ENCODE assay signal across 1 cellular context in the genomic region with DNA sequence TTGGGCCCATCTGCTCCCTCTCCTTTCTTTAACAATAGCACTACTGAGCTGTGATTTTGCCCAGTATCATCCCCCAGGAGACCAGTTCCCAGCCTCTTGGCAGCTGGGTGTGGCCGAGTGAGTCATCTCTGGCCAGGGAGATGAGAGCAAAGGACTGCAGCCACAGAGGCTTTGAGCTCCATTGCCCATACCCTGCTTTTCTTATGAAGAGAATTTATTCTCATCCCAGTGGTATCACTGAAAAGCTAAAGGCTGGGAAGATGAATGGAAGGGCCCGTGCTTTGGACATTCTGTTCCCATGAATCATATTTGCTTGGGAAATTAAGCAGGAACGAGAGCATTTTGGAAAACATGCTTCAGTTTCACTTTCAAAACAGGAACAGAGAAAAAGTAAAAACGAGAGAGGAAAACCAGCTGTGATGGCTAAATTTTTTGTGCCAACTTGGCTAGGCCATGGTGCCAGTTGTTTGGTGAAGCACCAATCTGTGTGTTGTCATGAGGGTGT.
TF ChIP-seq lines count a peak whose summit lies in the region.

No MANE protein-coding gene starts in this region.

TF ChIP-seq in GM23338, 12 proteins besides CTCF, POLR2A, EP300 and RAD21 (continued from another document):
- TF ChIP-seq, protein P1, sequence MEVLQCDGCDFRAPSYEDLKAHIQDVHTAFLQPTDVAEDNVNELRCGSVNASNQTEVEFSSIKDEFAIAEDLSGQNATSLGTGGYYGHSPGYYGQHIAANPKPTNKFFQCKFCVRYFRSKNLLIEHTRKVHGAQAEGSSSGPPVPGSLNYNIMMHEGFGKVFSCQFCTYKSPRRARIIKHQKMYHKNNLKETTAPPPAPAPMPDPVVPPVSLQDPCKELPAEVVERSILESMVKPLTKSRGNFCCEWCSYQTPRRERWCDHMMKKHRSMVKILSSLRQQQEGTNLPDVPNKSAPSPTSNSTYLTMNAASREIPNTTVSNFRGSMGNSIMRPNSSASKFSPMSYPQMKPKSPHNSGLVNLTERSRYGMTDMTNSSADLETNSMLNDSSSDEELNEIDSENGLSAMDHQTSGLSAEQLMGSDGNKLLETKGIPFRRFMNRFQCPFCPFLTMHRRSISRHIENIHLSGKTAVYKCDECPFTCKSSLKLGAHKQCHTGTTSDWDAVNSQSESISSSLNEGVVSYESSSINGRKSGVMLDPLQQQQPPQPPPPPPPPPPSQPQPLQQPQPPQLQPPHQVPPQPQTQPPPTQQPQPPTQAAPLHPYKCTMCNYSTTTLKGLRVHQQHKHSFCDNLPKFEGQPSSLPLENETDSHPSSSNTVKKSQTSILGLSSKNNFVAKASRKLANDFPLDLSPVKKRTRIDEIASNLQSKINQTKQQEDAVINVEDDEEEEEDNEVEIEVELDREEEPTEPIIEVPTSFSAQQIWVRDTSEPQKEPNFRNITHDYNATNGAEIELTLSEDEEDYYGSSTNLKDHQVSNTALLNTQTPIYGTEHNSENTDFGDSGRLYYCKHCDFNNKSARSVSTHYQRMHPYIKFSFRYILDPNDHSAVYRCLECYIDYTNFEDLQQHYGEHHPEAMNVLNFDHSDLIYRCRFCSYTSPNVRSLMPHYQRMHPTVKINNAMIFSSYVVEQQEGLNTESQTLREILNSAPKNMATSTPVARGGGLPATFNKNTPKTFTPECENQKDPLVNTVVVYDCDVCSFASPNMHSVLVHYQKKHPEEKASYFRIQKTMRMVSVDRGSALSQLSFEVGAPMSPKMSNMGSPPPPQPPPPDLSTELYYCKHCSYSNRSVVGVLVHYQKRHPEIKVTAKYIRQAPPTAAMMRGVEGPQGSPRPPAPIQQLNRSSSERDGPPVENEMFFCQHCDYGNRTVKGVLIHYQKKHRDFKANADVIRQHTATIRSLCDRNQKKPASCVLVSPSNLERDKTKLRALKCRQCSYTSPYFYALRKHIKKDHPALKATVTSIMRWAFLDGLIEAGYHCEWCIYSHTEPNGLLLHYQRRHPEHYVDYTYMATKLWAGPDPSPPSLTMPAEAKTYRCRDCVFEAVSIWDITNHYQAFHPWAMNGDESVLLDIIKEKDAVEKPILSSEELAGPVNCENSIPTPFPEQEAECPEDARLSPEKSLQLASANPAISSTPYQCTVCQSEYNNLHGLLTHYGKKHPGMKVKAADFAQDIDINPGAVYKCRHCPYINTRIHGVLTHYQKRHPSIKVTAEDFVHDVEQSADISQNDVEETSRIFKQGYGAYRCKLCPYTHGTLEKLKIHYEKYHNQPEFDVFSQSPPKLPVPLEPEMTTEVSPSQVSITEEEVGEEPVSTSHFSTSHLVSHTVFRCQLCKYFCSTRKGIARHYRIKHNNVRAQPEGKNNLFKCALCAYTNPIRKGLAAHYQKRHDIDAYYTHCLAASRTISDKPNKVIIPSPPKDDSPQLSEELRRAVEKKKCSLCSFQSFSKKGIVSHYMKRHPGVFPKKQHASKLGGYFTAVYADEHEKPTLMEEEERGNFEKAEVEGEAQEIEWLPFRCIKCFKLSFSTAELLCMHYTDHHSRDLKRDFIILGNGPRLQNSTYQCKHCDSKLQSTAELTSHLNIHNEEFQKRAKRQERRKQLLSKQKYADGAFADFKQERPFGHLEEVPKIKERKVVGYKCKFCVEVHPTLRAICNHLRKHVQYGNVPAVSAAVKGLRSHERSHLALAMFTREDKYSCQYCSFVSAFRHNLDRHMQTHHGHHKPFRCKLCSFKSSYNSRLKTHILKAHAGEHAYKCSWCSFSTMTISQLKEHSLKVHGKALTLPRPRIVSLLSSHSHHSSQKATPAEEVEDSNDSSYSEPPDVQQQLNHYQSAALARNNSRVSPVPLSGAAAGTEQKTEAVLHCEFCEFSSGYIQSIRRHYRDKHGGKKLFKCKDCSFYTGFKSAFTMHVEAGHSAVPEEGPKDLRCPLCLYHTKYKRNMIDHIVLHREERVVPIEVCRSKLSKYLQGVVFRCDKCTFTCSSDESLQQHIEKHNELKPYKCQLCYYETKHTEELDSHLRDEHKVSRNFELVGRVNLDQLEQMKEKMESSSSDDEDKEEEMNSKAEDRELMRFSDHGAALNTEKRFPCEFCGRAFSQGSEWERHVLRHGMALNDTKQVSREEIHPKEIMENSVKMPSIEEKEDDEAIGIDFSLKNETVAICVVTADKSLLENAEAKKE (CRISPR knock-in tag; IDR thresholded peaks at IDR 0.05), result no peak
- TF ChIP-seq JUNB (IDR thresholded peaks at IDR 0.05; ENCODE audit: unreplicated experiment) (no peak), CREB1 (CRISPR knock-in tag; IDR thresholded peaks at IDR 0.05; ENCODE audit: low read depth) (no peak), EZH2phosphoT487 (IDR thresholded peaks at IDR 0.05; ENCODE audit: unreplicated experiment) (no peak), ZNF114 (CRISPR knock-in tag; IDR thresholded peaks at IDR 0.05) (no peak), STAT1 (IDR thresholded peaks at IDR 0.05; ENCODE audit: unreplicated experiment) (no peak), EZH2 (IDR thresholded peaks at IDR 0.05; ENCODE audit: low read depth, unreplicated experiment) (no peak)
- TF ChIP-seq, protein P2, sequence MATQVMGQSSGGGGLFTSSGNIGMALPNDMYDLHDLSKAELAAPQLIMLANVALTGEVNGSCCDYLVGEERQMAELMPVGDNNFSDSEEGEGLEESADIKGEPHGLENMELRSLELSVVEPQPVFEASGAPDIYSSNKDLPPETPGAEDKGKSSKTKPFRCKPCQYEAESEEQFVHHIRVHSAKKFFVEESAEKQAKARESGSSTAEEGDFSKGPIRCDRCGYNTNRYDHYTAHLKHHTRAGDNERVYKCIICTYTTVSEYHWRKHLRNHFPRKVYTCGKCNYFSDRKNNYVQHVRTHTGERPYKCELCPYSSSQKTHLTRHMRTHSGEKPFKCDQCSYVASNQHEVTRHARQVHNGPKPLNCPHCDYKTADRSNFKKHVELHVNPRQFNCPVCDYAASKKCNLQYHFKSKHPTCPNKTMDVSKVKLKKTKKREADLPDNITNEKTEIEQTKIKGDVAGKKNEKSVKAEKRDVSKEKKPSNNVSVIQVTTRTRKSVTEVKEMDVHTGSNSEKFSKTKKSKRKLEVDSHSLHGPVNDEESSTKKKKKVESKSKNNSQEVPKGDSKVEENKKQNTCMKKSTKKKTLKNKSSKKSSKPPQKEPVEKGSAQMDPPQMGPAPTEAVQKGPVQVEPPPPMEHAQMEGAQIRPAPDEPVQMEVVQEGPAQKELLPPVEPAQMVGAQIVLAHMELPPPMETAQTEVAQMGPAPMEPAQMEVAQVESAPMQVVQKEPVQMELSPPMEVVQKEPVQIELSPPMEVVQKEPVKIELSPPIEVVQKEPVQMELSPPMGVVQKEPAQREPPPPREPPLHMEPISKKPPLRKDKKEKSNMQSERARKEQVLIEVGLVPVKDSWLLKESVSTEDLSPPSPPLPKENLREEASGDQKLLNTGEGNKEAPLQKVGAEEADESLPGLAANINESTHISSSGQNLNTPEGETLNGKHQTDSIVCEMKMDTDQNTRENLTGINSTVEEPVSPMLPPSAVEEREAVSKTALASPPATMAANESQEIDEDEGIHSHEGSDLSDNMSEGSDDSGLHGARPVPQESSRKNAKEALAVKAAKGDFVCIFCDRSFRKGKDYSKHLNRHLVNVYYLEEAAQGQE (IDR thresholded peaks at IDR 0.05; ENCODE audit: unreplicated experiment), result no peak
